ENCODE assay signal across 11 cellular contexts in genomic region chr7:68103319-68103718, GRCh38.
"Had no signal": no experiment of that assay in that cellular context is flagged by ENCODE, and none has a peak within 500 bp of the region (broad histone marks: within the 10 kb centered on the region; RNA-seq: fewer than 3 reads in every experiment).

No MANE protein-coding gene starts in this region.

- H3K4me3 ChIP-seq: GM23248, GM23338, HAP-1 had no signal

- H3K9me3 ChIP-seq: HAP-1 had no signal

- DNase-seq: GM23248, GOT3, H7, H9, HCEC 1CT, HFFc6 had no signal

- H3K9me3 Mint-ChIP-seq: H9 had no signal

- H2AFZ ChIP-seq: GM23248, GM23338 had no signal

- H3K36me3 ChIP-seq: HAP-1 had no signal

- H3K4me3 Mint-ChIP-seq: GM23338, H9, HFFc6 had no signal

- H3K27ac Mint-ChIP-seq: GM23338, H9, HFFc6 had no signal

- H3K4me1 ChIP-seq: HAP-1 had no signal

- H3K27ac ChIP-seq: GM23248 had no signal

- H3K9ac ChIP-seq: GM23248 had no signal

- H3K4me1 Mint-ChIP-seq: GM23338 had no signal

- FAIRE-seq: H1, H54 had no signal

- ATAC-seq: GM23338, HCT116 had no signal

- H3K4me2 ChIP-seq: GM23338 had no signal
